ENCODE assay signal across 8 cellular contexts in the genomic region with DNA sequence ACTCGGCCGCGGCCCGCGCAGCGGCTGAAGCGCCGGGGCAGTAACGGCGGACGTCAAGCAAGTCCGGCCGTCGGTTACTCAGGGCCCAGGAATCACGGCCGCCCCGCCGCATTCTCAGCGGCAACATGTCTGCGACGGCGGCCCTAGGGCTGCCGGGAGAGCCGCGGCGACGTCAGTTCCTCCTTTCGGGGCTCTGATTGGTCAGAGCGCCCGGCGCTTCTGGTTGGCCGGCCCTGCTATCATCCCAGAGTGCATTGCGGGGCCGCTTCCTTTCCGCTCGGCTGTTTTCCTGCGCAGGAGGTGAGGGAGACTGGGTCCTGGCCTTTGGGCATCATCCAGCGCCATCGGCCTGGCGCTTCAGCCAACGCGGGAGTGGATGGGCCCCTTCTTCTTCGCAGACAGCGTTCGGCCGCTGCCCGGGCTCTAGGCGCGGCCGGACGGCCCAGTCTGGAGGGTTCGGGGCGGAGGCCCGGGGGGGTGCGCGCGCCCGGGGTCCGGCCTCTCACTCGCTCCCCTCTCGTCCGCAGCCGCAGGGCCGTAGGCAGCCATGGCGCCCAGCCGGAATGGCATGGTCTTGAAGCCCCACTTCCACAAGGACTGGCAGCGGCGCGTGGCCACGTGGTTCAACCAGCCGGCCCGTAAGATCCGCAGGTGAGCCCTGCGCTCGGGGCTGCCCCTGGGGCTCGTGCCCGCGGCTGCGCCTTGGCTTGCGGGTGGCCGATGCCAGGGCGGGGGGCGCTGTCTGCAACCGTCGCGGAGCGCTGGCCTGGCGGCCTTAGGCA. TPM values are rescaled to one million over a fixed set of nuclear protein-coding genes. Genes with fewer than 3 reads are reported as not detected.
DNase-seq lines count a peak whose midpoint lies in the region; ATAC-seq and TF ChIP-seq lines count a peak whose summit lies in the region.

A gene (plus strand): TSS at position 270 of the 782 bp plus-strand sequence. CDS start 278 bp downstream, at position 548.

- H3K9me3 ChIP-seq in KOPT-K1 (ENCODE audit: insufficient read depth, low read length, poor library complexity, severe bottlenecking) (no peaks in the 10 kb centered on the region), Peyer's patch (no peaks in the 10 kb centered on the region), muscle layer of colon (ENCODE audit: low read length) (no peaks in the 10 kb centered on the region)

- peak; percentile 96 for DNase-seq in DMS53 (lab: John Stamatoyannopoulos, UW)
- peak; percentile 93 to 98 (median 95) for DNase-seq in Peyer's patch
- DNase-seq in activated T-cell treated with anti-CD3 and anti-CD28 coated beads, Interleukin-2, amount 50 U/mL, for 48 hours = peak; percentile 93 to 95
- DNase-seq in stimulated activated CD8-positive, alpha-beta memory T cell treated with anti-CD3 and anti-CD28 coated beads, Interleukin-7, amount 100 ng/mL, for 1 hour (ENCODE audit: low read depth in 2 of 2) = peak; percentile 81 to 85

- ATAC-seq in GM21723 (IDR thresholded peaks at IDR 0.05; ENCODE audit: unreplicated experiment) (peak; percentile 83), esophagus mucosa (peak; percentile 83)

- TF ChIP-seq POLR2A in Peyer's patch (IDR thresholded peaks at IDR 0.05) = peak; percentile 97 to 98

- H3K4me1 ChIP-seq in Peyer's patch = peaks cover 0 to 59% (median 32%) of the 10 kb centered on the region in 4 donors
- H3K4me1 ChIP-seq in muscle layer of colon (ENCODE audit: insufficient read depth, low read length) = peaks cover 27% of the 10 kb centered on the region

- H3K9ac ChIP-seq in muscle layer of colon (ENCODE audit: low read length) = peak within 1 kb of the TSS; percentile 89

- peak within 1 kb of the TSS; percentile 69 to 92 (median 74) for H3K4me3 ChIP-seq in Peyer's patch
- peak within 1 kb of the TSS; percentile 76 to 100 for H3K4me3 ChIP-seq in muscle layer of colon (ENCODE audit: low read depth in 1 of 2, low read length in 2 of 2)

- H3K36me3 ChIP-seq in KOPT-K1 (ENCODE audit: insufficient read depth, low read length) = peaks cover 71% of the 10 kb centered on the region
- H3K36me3 ChIP-seq in Peyer's patch = peaks cover 0 to 43% (median 0%) of the 10 kb centered on the region in 3 donors
- peaks cover 49% of the 10 kb centered on the region for H3K36me3 ChIP-seq in muscle layer of colon (ENCODE audit: insufficient read depth, low read length)

- no peaks in the 10 kb centered on the region for H3K27me3 ChIP-seq in Peyer's patch
- no peaks in the 10 kb centered on the region for H3K27me3 ChIP-seq in muscle layer of colon (ENCODE audit: control insufficient read depth in 1 of 2, insufficient read depth in 2 of 2, low read length in 2 of 2)

- TF ChIP-seq CTCF in Peyer's patch (IDR thresholded peaks at IDR 0.05) = no peak

- H3K27ac ChIP-seq in KOPT-K1 (ENCODE audit: low read depth, low read length, poor library complexity, severe bottlenecking) (peak within 1 kb of the TSS; percentile 85), Peyer's patch (peak within 1 kb of the TSS; percentile 95 to 96 (median 96)), muscle layer of colon (ENCODE audit: low read depth, low read length) (peak within 1 kb of the TSS; percentile 93)

RNA-seq across cellular contexts. Expression of the gene that starts here (rescaled TPM):
- total RNA-seq in Peyer's patch (1,000 to 10,000 TPM; 1,597 to 3,276 (median 2,603) TPM), esophagus mucosa (2,146 TPM)

Comparison
In these comparisons a context has a peak if more than half of its experiments do, and no peak if none do; other contexts are left out.
1. Peak in every context shown above with its lines: DNase-seq, ATAC-seq, H3K4me3 ChIP-seq and H3K27ac ChIP-seq.